In the genomic region with DNA sequence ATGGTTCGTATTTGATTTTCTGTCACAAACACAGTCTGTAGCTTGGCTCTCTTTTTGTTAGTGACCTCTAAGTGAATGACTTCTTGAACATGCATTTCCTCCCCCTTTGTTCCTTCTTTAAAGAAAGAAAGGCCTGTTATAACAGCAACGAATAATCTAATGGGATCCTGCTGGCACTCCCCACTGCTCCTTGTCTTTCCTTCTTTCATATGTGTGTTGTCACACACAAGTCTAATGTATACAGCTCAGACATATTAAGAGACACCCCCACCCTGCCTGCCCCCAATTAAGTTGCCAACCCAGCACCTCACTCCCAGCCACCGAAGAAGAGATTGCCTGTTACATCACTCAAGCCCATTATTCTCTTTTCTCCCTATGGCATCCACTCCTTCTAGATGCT, we compare ENCODE assay signal across 29 cellular contexts. TPM values are rescaled to one million over a fixed set of nuclear protein-coding genes. Genes with fewer than 3 reads are reported as not detected.
"Had no signal": no experiment of that assay in that cellular context is flagged by ENCODE, and none has a peak within 500 bp of the region (broad histone marks: within the 10 kb centered on the region; RNA-seq: fewer than 3 reads in every experiment).

No MANE protein-coding gene starts in this region.

- H3K27me3 ChIP-seq: brain microvascular endothelial cell, right atrium auricular region, thyroid gland had no signal

- H3K27ac ChIP-seq: brain microvascular endothelial cell, coronary artery, dorsolateral prefrontal cortex, gastrocnemius medialis, right atrium auricular region, thyroid gland, upper lobe of right lung had no signal

- H3K4me3 ChIP-seq: coronary artery, dorsolateral prefrontal cortex, gastrocnemius medialis, lung, right atrium auricular region, smooth muscle cell, thyroid gland, upper lobe of right lung had no signal

- H3K36me3 ChIP-seq: brain microvascular endothelial cell, gastrocnemius medialis, right atrium auricular region, thyroid gland, upper lobe of right lung had no signal

- H3K4me2 ChIP-seq: smooth muscle cell had no signal

- H3K9me3 ChIP-seq: gastrocnemius medialis, right atrium auricular region, thyroid gland, upper lobe of right lung had no signal

- DNase-seq: activated CD4-positive, alpha-beta T cell treated with anti-CD3 and anti-CD28 coated beads for 36 hours; activated CD4-positive, alpha-beta T cell treated with anti-CD3 and anti-CD28 coated beads, Interleukin-2, amount 50 U/mL, for 4 hours; activated CD4-positive, CD25-positive, alpha-beta regulatory T cell; activated CD8-positive, alpha-beta memory T cell treated with anti-CD3 and anti-CD28 coated beads for 24 hours; activated effector memory CD4-positive, alpha-beta T cell treated with Interleukin-2 at 50 U/mL for 16 hours; activated naive CD4-positive, alpha-beta T cell treated with anti-CD3 and anti-CD28 coated beads, Interleukin-2, amount 10 ng/mL, durations not matched to agents 7 days and 5 days; amniotic stem cell; brain microvascular endothelial cell; dorsolateral prefrontal cortex; effector memory CD4-positive, alpha-beta T cell; erythroblast; gastrocnemius medialis; glutamatergic neuron; immature natural killer cell; kidney glomerular epithelial cell; mesendoderm; occipital lobe; stimulated activated CD4-positive, alpha-beta T cell treated with anti-CD3 and anti-CD28 coated beads, Interleukin-1b, Interleukin-23, amount 100 ng/mL, for 48 hours; stimulated activated CD4-positive, alpha-beta T cell treated with anti-CD3 and anti-CD28 coated beads, Interleukin-4, amount 100 ng/mL, for 4 hours; stimulated activated CD8-positive, alpha-beta memory T cell treated with anti-CD3 and anti-CD28 coated beads, Interleukin-4, amount 100 ng/mL, for 48 hours; stimulated activated naive CD8-positive, alpha-beta T cell treated with anti-CD3 and anti-CD28 coated beads, Interleukin-15, amount 100 ng/mL, for 72 hours; thyroid gland; upper lobe of right lung had no signal

RNA-seq across cellular contexts. Expression of a gene that starts 4.9 kb away (rescaled TPM):
- total RNA-seq: mononuclear cell; natural killer cell treated with Interleukin-12 subunit alpha and Interleukin-12 subunit beta and Interleukin-15 and Interleukin-18, amount 100 ng/mL, for 72 hours had no signal
